In the genomic region with DNA sequence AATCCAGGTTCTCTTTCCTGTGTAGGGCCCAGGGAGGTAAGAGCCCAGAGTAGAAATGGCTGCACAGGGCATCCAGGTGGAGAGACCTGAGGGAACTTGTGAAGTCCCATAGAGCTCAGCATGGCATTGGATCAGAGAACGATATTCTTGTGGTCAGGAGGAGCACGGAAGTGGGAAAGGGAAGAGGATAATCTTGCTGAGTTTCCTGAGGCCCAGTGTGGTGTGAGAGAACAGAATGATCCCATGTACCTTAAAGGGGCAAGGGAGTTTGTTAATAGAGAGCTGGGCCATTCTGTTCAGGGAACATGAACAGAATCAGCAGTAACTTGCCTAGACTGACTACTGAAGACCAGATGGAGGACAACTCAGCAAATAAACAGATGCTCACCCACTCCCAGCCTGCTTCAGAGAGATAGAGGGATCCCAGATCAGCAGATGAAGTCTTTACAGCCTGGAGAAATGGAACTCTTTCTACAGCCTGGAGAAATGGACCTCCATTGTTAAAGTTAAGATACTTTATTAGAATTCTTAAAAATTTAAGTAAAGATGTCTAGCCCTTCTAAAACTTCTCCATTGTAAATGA, we compare ENCODE assay signal across 17 cellular contexts.
DNase-seq lines count a peak whose midpoint lies in the region; ATAC-seq and TF ChIP-seq lines count a peak whose summit lies in the region.
"Had no signal": no experiment of that assay in that cellular context is flagged by ENCODE, and none has a peak within 500 bp of the region (broad histone marks: within the 10 kb centered on the region; RNA-seq: fewer than 3 reads in every experiment).

No MANE protein-coding gene starts in this region.

- no peaks in the 10 kb centered on the region for H3K36me3 ChIP-seq in osteoblast (ENCODE audit: insufficient read depth, low read length)

- H3K4me1 Mint-ChIP-seq in activated CD4-positive, alpha-beta memory T cell treated with anti-CD3 and anti-CD28 coated beads for 36 hours (ENCODE audit: low read depth): peaks cover 49% of the 10 kb centered on the region
- H3K4me1 Mint-ChIP-seq in activated CD4-positive, alpha-beta memory T cell treated with anti-CD3 and anti-CD28 coated beads, Interleukin-2, amount 10 ng/mL, durations not matched to agents 7 days and 5 days: peaks cover 19% of the 10 kb centered on the region
- no peaks in the 10 kb centered on the region for H3K4me1 Mint-ChIP-seq in T-cell
- H3K4me1 Mint-ChIP-seq: CD4-positive, CD25-positive, alpha-beta regulatory T cell; naive B cell had no signal

- H3K9me3 ChIP-seq in osteoblast (ENCODE audit: low read depth, low read length): no peaks in the 10 kb centered on the region

- ATAC-seq in T-cell (replicated peaks in 1 of 4): no peak
- no peak for ATAC-seq in HG03159 (IDR thresholded peaks at IDR 0.05; ENCODE audit: unreplicated experiment)
- ATAC-seq: GM12878 had no signal

- no peak overlapping the region for H3K4me3 Mint-ChIP-seq in activated CD4-positive, alpha-beta memory T cell treated with anti-CD3 and anti-CD28 coated beads for 36 hours
- H3K4me3 Mint-ChIP-seq in activated CD4-positive, alpha-beta memory T cell treated with anti-CD3 and anti-CD28 coated beads, Interleukin-2, amount 10 ng/mL, durations not matched to agents 7 days and 5 days: no peak overlapping the region
- no peak overlapping the region for H3K4me3 Mint-ChIP-seq in T-cell
- H3K4me3 Mint-ChIP-seq: activated CD4-positive, alpha-beta T cell treated with anti-CD3 and anti-CD28 coated beads, Interleukin-2, amount 10 ng/mL, durations not matched to agents 24 days and 14 days; CD4-positive, CD25-positive, alpha-beta regulatory T cell; dendritic cell treated with granulocyte-macrophage colony-stimulating factor and Interleukin-4, amounts not matched to agents 40 ng/mL and 50 ng/mL, for 4 days; naive B cell had no signal

- no peaks in the 10 kb centered on the region for H3K36me3 Mint-ChIP-seq in activated CD4-positive, alpha-beta memory T cell treated with anti-CD3 and anti-CD28 coated beads for 36 hours
- no peaks in the 10 kb centered on the region for H3K36me3 Mint-ChIP-seq in activated CD4-positive, alpha-beta memory T cell treated with anti-CD3 and anti-CD28 coated beads, Interleukin-2, amount 10 ng/mL, durations not matched to agents 7 days and 5 days (ENCODE audit: low read depth)
- H3K36me3 Mint-ChIP-seq in T-cell: no peaks in the 10 kb centered on the region
- H3K36me3 Mint-ChIP-seq: CD4-positive, CD25-positive, alpha-beta regulatory T cell; naive B cell had no signal

- no peak overlapping the region for H3K4me2 ChIP-seq in osteoblast (ENCODE audit: insufficient read depth, low read length)

- H3K27me3 Mint-ChIP-seq in activated CD4-positive, alpha-beta memory T cell treated with anti-CD3 and anti-CD28 coated beads for 36 hours: peaks cover 6% of the 10 kb centered on the region
- H3K27me3 Mint-ChIP-seq in activated CD4-positive, alpha-beta memory T cell treated with anti-CD3 and anti-CD28 coated beads, Interleukin-2, amount 10 ng/mL, durations not matched to agents 7 days and 5 days: no peaks in the 10 kb centered on the region
- peaks cover 10 to 20% of the 10 kb centered on the region in 2 donors for H3K27me3 Mint-ChIP-seq in T-cell
- H3K27me3 Mint-ChIP-seq: activated CD4-positive, alpha-beta T cell treated with anti-CD3 and anti-CD28 coated beads, Interleukin-2, amount 10 ng/mL, durations not matched to agents 24 days and 14 days; dendritic cell treated with granulocyte-macrophage colony-stimulating factor and Interleukin-4, amounts not matched to agents 40 ng/mL and 50 ng/mL, for 4 days had no signal

- H3K4me3 ChIP-seq in choroid plexus epithelial cell (ENCODE audit: low read depth, low read length): no peak overlapping the region
- H3K4me3 ChIP-seq in osteoblast (ENCODE audit: insufficient read depth, low read length): no peak overlapping the region
- H3K4me3 ChIP-seq: GM12878 had no signal

- intact Hi-C loops in activated CD4-positive, alpha-beta memory T cell treated with anti-CD3 and anti-CD28 coated beads for 36 hours (cut with micrococcal nuclease): loop anchor here (5.0 kb wide), 1 partner anchor 456 kb away; no protein-coding TSS in a partner anchor

- H3K79me2 ChIP-seq in osteoblast (ENCODE audit: insufficient read depth, low read length): no peaks in the 10 kb centered on the region

- CTCF ChIA-PET in activated CD4-positive, alpha-beta memory T cell treated with anti-CD3 and anti-CD28 coated beads for 36 hours (lab: Charles Lee): interaction anchor here (1.0 to 1.6 kb wide), 3 partner anchors 17 to 255 kb away, joined by 3 to 7 read pairs (median 3); partner anchors contain the start of gene ELL2
- CTCF ChIA-PET in activated CD4-positive, alpha-beta memory T cell treated with anti-CD3 and anti-CD28 coated beads, Interleukin-2, amount 10 ng/mL, durations not matched to agents 7 days and 5 days (lab: Charles Lee): no interaction called here
- CTCF ChIA-PET in T-cell (lab: Charles Lee): interaction anchor here in 1 of 2 donors (0.6 kb wide), 1 partner anchor 10 kb away, joined by 10 read pairs; no protein-coding TSS in a partner anchor

- no peaks in the 10 kb centered on the region for H4K20me1 ChIP-seq in osteoblast (ENCODE audit: insufficient read depth, low read length)

- H3K27me3 ChIP-seq in osteoblast (ENCODE audit: insufficient read depth, low read length): no peaks in the 10 kb centered on the region

- TF ChIP-seq CTCF in choroid plexus epithelial cell (conservative IDR thresholded peaks at IDR 0.05; ENCODE audit: low read depth, low read length): no peak
- no peak for TF ChIP-seq CTCF in osteoblast (IDR thresholded peaks at IDR 0.05; ENCODE audit: extremely low read depth, low read depth, low read length)

- peak overlapping the region; percentile 30 for H3K27ac Mint-ChIP-seq in activated CD4-positive, alpha-beta memory T cell treated with anti-CD3 and anti-CD28 coated beads for 36 hours
- H3K27ac Mint-ChIP-seq in activated CD4-positive, alpha-beta memory T cell treated with anti-CD3 and anti-CD28 coated beads, Interleukin-2, amount 10 ng/mL, durations not matched to agents 7 days and 5 days: no peak overlapping the region
- H3K27ac Mint-ChIP-seq in T-cell: no peak overlapping the region
- H3K27ac Mint-ChIP-seq: CD4-positive, CD25-positive, alpha-beta regulatory T cell; dendritic cell treated with granulocyte-macrophage colony-stimulating factor and Interleukin-4, amounts not matched to agents 40 ng/mL and 50 ng/mL, for 4 days; naive B cell had no signal

- H3K27ac ChIP-seq in osteoblast (ENCODE audit: low read depth, low read length): peak overlapping the region; percentile 8
- H3K27ac ChIP-seq: HL-60 had no signal

- no peaks in the 10 kb centered on the region for H3K9me3 Mint-ChIP-seq in activated CD4-positive, alpha-beta memory T cell treated with anti-CD3 and anti-CD28 coated beads for 36 hours
- H3K9me3 Mint-ChIP-seq in activated CD4-positive, alpha-beta memory T cell treated with anti-CD3 and anti-CD28 coated beads, Interleukin-2, amount 10 ng/mL, durations not matched to agents 7 days and 5 days: no peaks in the 10 kb centered on the region
- no peaks in the 10 kb centered on the region for H3K9me3 Mint-ChIP-seq in T-cell
- H3K9me3 Mint-ChIP-seq: activated CD4-positive, alpha-beta T cell treated with anti-CD3 and anti-CD28 coated beads, Interleukin-2, amount 10 ng/mL, durations not matched to agents 24 days and 14 days; dendritic cell treated with granulocyte-macrophage colony-stimulating factor and Interleukin-4, amounts not matched to agents 40 ng/mL and 50 ng/mL, for 4 days; naive B cell had no signal

- DNase-seq in activated CD4-positive, alpha-beta memory T cell treated with anti-CD3 and anti-CD28 coated beads for 36 hours: no peak
- DNase-seq in activated CD4-positive, alpha-beta memory T cell treated with anti-CD3 and anti-CD28 coated beads, Interleukin-2, amount 10 ng/mL, durations not matched to agents 7 days and 5 days: no peak
- DNase-seq in NCI-H69 (lab: John Stamatoyannopoulos, UW): peak; percentile 29
- DNase-seq in choroid plexus epithelial cell (ENCODE audit: low read depth): peak; percentile 42
- no peak for DNase-seq in osteoblast (ENCODE audit: insufficient read length, low spot score, missing footprints)
- no peak for DNase-seq in C1 segment of cervical spinal cord (lab: John Stamatoyannopoulos, UW)
- DNase-seq in T-cell: no peak
- DNase-seq: activated CD4-positive, alpha-beta T cell treated with anti-CD3 and anti-CD28 coated beads, Interleukin-2, amount 10 ng/mL, durations not matched to agents 24 days and 14 days; CD4-positive, CD25-positive, alpha-beta regulatory T cell; naive B cell; NCI-H187 treated with DMSO at 0.1 percent for 48 hours; SHP77 treated with DMSO at 0.1 percent for 48 hours; T-helper 9 cell had no signal

- POLR2A ChIA-PET in activated CD4-positive, alpha-beta memory T cell treated with anti-CD3 and anti-CD28 coated beads for 36 hours (lab: Charles Lee): interaction anchor here (0.7 to 1.6 kb wide), 3 partner anchors 9 to 15 kb away, joined by 3 to 4 read pairs (median 3); no protein-coding TSS in a partner anchor
- POLR2A ChIA-PET in activated CD4-positive, alpha-beta memory T cell treated with anti-CD3 and anti-CD28 coated beads, Interleukin-2, amount 10 ng/mL, durations not matched to agents 7 days and 5 days (lab: Charles Lee): no interaction called here
- POLR2A ChIA-PET in T-cell (lab: Charles Lee): no interaction called here

- H3K4me1 ChIP-seq in osteoblast (ENCODE audit: insufficient read depth, low read length): peaks cover 28% of the 10 kb centered on the region

- peak overlapping the region; percentile 74 for H2AFZ ChIP-seq in osteoblast (ENCODE audit: low read length)

Comparison
In these comparisons a context has a peak if more than half of its experiments do, and no peak if none do; other contexts are left out.
1. DNase-seq: peak in NCI-H69 (single experiment) and choroid plexus epithelial cell (single experiment); none in activated CD4-positive, alpha-beta memory T cell treated with anti-CD3 and anti-CD28 coated beads for 36 hours (single experiment), activated CD4-positive, alpha-beta memory T cell treated with anti-CD3 and anti-CD28 coated beads, Interleukin-2, amount 10 ng/mL, durations not matched to agents 7 days and 5 days (single experiment), osteoblast (single experiment), C1 segment of cervical spinal cord (0 of 14) and T-cell (0 of 34).